In genomic region chr12:27818421-27818918, GRCh38 we compare ENCODE assay signal across 1 cellular context.
TF ChIP-seq lines count a peak whose summit lies in the region.

No MANE protein-coding gene starts in this region.

TF ChIP-seq in HepG2, 621 proteins besides CTCF, POLR2A, EP300 and RAD21 (continues in another document):
- TF ChIP-seq RXRA (CRISPR knock-in tag; IDR thresholded peaks at IDR 0.05) (no peak), ZNF768 (CRISPR knock-in tag; IDR thresholded peaks at IDR 0.05) (peak; percentile 84), CBX2 (IDR thresholded peaks at IDR 0.05; ENCODE audit: low read depth, low read length) (no peak), CBX2 (CRISPR knock-in tag; IDR thresholded peaks at IDR 0.05; ENCODE audit: low read depth) (no peak), FOSL2 (CRISPR knock-in tag; IDR thresholded peaks at IDR 0.05) (peak; percentile 83), NR0B2 (CRISPR knock-in tag; IDR thresholded peaks at IDR 0.05) (no peak), REL (CRISPR knock-in tag; conservative IDR thresholded peaks at IDR 0.05) (no peak), KDM3A (CRISPR knock-in tag; IDR thresholded peaks at IDR 0.05; ENCODE audit: low read depth) (no peak), THYN1 (CRISPR knock-in tag; IDR thresholded peaks at IDR 0.05; ENCODE audit: borderline replicate concordance, low read depth) (no peak), MTA3 (CRISPR knock-in tag; IDR thresholded peaks at IDR 0.05) (no peak), MIER3 (CRISPR knock-in tag; IDR thresholded peaks at IDR 0.05; ENCODE audit: borderline replicate concordance) (no peak), ZSCAN29 (CRISPR knock-in tag; conservative IDR thresholded peaks at IDR 0.05) (no peak), ZNF160 (CRISPR knock-in tag; IDR thresholded peaks at IDR 0.05) (no peak), ARID5B (CRISPR knock-in tag; IDR thresholded peaks at IDR 0.05) (peak; percentile 30; the same call in 1 of the 2 replicates), ZNF34 (CRISPR knock-in tag; IDR thresholded peaks at IDR 0.05; ENCODE audit: borderline replicate concordance) (no peak), ZFP36L2 (CRISPR knock-in tag; IDR thresholded peaks at IDR 0.05) (no peak), ZNF30 (CRISPR knock-in tag; IDR thresholded peaks at IDR 0.05) (no peak), SKIL (CRISPR knock-in tag; IDR thresholded peaks at IDR 0.05; ENCODE audit: borderline replicate concordance) (no peak), SIX1 (CRISPR knock-in tag; IDR thresholded peaks at IDR 0.05; ENCODE audit: borderline replicate concordance) (no peak), TERF1 (CRISPR knock-in tag; IDR thresholded peaks at IDR 0.05) (no peak), ERF (CRISPR knock-in tag; IDR thresholded peaks at IDR 0.05) (no peak), FOXK2 (IDR thresholded peaks at IDR 0.05) (peak; percentile 26; the same call in 1 of the 2 replicates), U2AF1 (optimal IDR thresholded peaks at IDR 0.05; ENCODE audit: low read depth, low read length) (no peak), NFE2 (CRISPR knock-in tag; IDR thresholded peaks at IDR 0.05) (peak; percentile 88), FOXA1 (IDR thresholded peaks at IDR 0.05) (no peak), FOXA1 (CRISPR knock-in tag; IDR thresholded peaks at IDR 0.05) (peak; percentile 84), TOE1 (CRISPR knock-in tag; IDR thresholded peaks at IDR 0.05) (no peak), RBAK (CRISPR knock-in tag; IDR thresholded peaks at IDR 0.05) (no peak), ZNF225 (CRISPR knock-in tag; IDR thresholded peaks at IDR 0.05) (no peak), NFKBIZ (CRISPR knock-in tag; IDR thresholded peaks at IDR 0.05) (no peak), ZNF17 (CRISPR knock-in tag; IDR thresholded peaks at IDR 0.05) (no peak), MAFG (CRISPR knock-in tag; IDR thresholded peaks at IDR 0.05) (peak; percentile 56; the same call in 1 of the 2 replicates), ZNF790 (CRISPR knock-in tag; IDR thresholded peaks at IDR 0.05; ENCODE audit: borderline replicate concordance) (no peak), KAT2B (IDR thresholded peaks at IDR 0.05; ENCODE audit: borderline replicate concordance, low read depth, low read length) (no peak), ATF7-NPFF (CRISPR knock-in tag; IDR thresholded peaks at IDR 0.05; ENCODE audit: low read depth) (no peak), ZNF414 (CRISPR knock-in tag; IDR thresholded peaks at IDR 0.05) (no peak), PITX1 (CRISPR knock-in tag; IDR thresholded peaks at IDR 0.05) (no peak), BCL6 (CRISPR knock-in tag; IDR thresholded peaks at IDR 0.05) (no peak), ATF6 (CRISPR knock-in tag; conservative IDR thresholded peaks at IDR 0.05) (no peak), ZNF614 (CRISPR knock-in tag; IDR thresholded peaks at IDR 0.05; ENCODE audit: borderline replicate concordance) (0 out of 2 replicates have a peak, but pooled peaks have one; percentile 23), NFE2L2 (IDR thresholded peaks at IDR 0.05; ENCODE audit: low read length) (peak; percentile 92), CAMTA2 (CRISPR knock-in tag; IDR thresholded peaks at IDR 0.05; ENCODE audit: borderline replicate concordance) (no peak), SAP130 (CRISPR knock-in tag; IDR thresholded peaks at IDR 0.05; ENCODE audit: low read depth) (peak; percentile 40; the same call in 1 of the 2 replicates), CEBPZ (IDR thresholded peaks at IDR 0.05; ENCODE audit: low read length) (no peak), ZBTB42 (CRISPR knock-in tag; IDR thresholded peaks at IDR 0.05) (no peak), KAT8 (CRISPR knock-in tag; IDR thresholded peaks at IDR 0.05) (0 out of 2 replicates have a peak, but pooled peaks have one; percentile 17), ZBTB25 (CRISPR knock-in tag; IDR thresholded peaks at IDR 0.05) (no peak; the same call in 1 of the 2 replicates), ZMAT3 (CRISPR knock-in tag; conservative IDR thresholded peaks at IDR 0.05) (no peak), PHF8 (CRISPR knock-in tag; IDR thresholded peaks at IDR 0.05) (no peak), ZNF124 (CRISPR knock-in tag; IDR thresholded peaks at IDR 0.05) (no peak), ZMYM2 (CRISPR knock-in tag; IDR thresholded peaks at IDR 0.05) (0 out of 2 replicates have a peak, but pooled peaks have one; percentile 15), CBX1 (IDR thresholded peaks at IDR 0.05; ENCODE audit: low read depth) (no peak), THAP7 (CRISPR knock-in tag; IDR thresholded peaks at IDR 0.05) (no peak), ZNF550 (CRISPR knock-in tag; IDR thresholded peaks at IDR 0.05; ENCODE audit: borderline replicate concordance) (no peak), POLR2AphosphoS2 (IDR thresholded peaks at IDR 0.05; ENCODE audit: low read depth, low read length) (no peak), GMEB1 (CRISPR knock-in tag; IDR thresholded peaks at IDR 0.05; ENCODE audit: borderline replicate concordance) (no peak), CC2D1A (CRISPR knock-in tag; IDR thresholded peaks at IDR 0.05) (no peak)
